ENCODE assay signal across 10 cellular contexts in genomic region chr14:35940291-35940690, GRCh38.
DNase-seq lines count a peak whose midpoint lies in the region; ATAC-seq and TF ChIP-seq lines count a peak whose summit lies in the region.
"Had no signal": no experiment of that assay in that cellular context is flagged by ENCODE, and none has a peak within 500 bp of the region (broad histone marks: within the 10 kb centered on the region; RNA-seq: fewer than 3 reads in every experiment).

No MANE protein-coding gene starts in this region.

- H3K36me3 ChIP-seq in thyroid gland, result no peaks in the 10 kb centered on the region

- H3K9me3 Mint-ChIP-seq in CD4-positive, alpha-beta T cell, result no peaks in the 10 kb centered on the region

- DNase-seq in CD4-positive, alpha-beta T cell, result no peak
- DNase-seq in thyroid gland (no peak), 8988T (no peak), NK-92 (lab: John Stamatoyannopoulos, UW; ENCODE audit: unreplicated experiment) (no peak)
- DNase-seq: activated effector memory CD4-positive, alpha-beta T cell treated with Interleukin-2 at 50 U/mL for 16 hours; Karpas-422 had no signal

- no peaks in the 10 kb centered on the region for H3K36me3 Mint-ChIP-seq in CD4-positive, alpha-beta T cell (ENCODE audit: low read depth)

- WGBS in thyroid gland, 2 donors, result 61 to 63% methylated on average over 4 of the region's 4 CpGs

- peaks cover 6% of the 10 kb centered on the region for H3K4me1 Mint-ChIP-seq in CD4-positive, alpha-beta T cell (ENCODE audit: low read depth)

- no peak for ATAC-seq in CD4-positive, alpha-beta T cell (ENCODE audit: poor library complexity)
- ATAC-seq in GM19025 (IDR thresholded peaks at IDR 0.05; ENCODE audit: low read depth, unreplicated experiment) (peak; percentile 68), HG03342 (IDR thresholded peaks at IDR 0.05; ENCODE audit: unreplicated experiment) (peak; percentile 65), HG03457 (IDR thresholded peaks at IDR 0.05; ENCODE audit: unreplicated experiment) (no peak)

- intact Hi-C loops in CD4-positive, alpha-beta T cell (cut with DNase I, micrococcal nuclease), result no loop called here
- intact Hi-C loops in thyroid gland (cut with DNase I), result no loop called here

- H3K27me3 Mint-ChIP-seq in CD4-positive, alpha-beta T cell, result no peaks in the 10 kb centered on the region

- CTCF ChIA-PET in CD4-positive, alpha-beta T cell (lab: Charles Lee), result no interaction called here

- no peak overlapping the region for H3K4me3 ChIP-seq in thyroid gland (replicated peaks in 1 of 3)

- POLR2A ChIA-PET in CD4-positive, alpha-beta T cell (lab: Charles Lee), result no interaction called here

- no peaks in the 10 kb centered on the region for H3K27me3 ChIP-seq in CD4-positive, alpha-beta T cell (ENCODE audit: control insufficient read depth, insufficient read depth, low read length)
- no peaks in the 10 kb centered on the region for H3K27me3 ChIP-seq in thyroid gland

- H3K4me1 ChIP-seq in thyroid gland, result no peaks in the 10 kb centered on the region

- H3K27ac ChIP-seq in CD4-positive, alpha-beta T cell (ENCODE audit: low read depth, low read length), result no peak overlapping the region
- peak overlapping the region; percentile 81 for H3K27ac ChIP-seq in angular gyrus (ENCODE audit: low read depth, low read length)
- no peak overlapping the region for H3K27ac ChIP-seq in thyroid gland

- H3K9me3 ChIP-seq in CD4-positive, alpha-beta T cell (ENCODE audit: control insufficient read depth, low read length), result no peaks in the 10 kb centered on the region
- H3K9me3 ChIP-seq in thyroid gland, result no peaks in the 10 kb centered on the region

- no peak overlapping the region for H3K27ac Mint-ChIP-seq in CD4-positive, alpha-beta T cell

- TF ChIP-seq POLR2A in thyroid gland (IDR thresholded peaks at IDR 0.05), result no peak

- peak overlapping the region; percentile 54 for H3K4me3 Mint-ChIP-seq in CD4-positive, alpha-beta T cell

- no peak for TF ChIP-seq CTCF in CD4-positive, alpha-beta T cell (IDR thresholded peaks at IDR 0.05)
- no peak for TF ChIP-seq CTCF in thyroid gland (IDR thresholded peaks at IDR 0.05)

Comparison
In these comparisons a context has a peak if more than half of its experiments do, and no peak if none do; other contexts are left out.
1. ATAC-seq: peak in GM19025 (single experiment) and HG03342 (single experiment); none in CD4-positive, alpha-beta T cell (single experiment) and HG03457 (single experiment).